Comparison of ENCODE assay signal across 9 cellular contexts in genomic region chr14:69005432-69006148, GRCh38. TPM values are rescaled to one million over a fixed set of nuclear protein-coding genes. Genes with fewer than 3 reads are reported as not detected.
DNase-seq lines count a peak whose midpoint lies in the region; ATAC-seq, FAIRE-seq and TF ChIP-seq lines count a peak whose summit lies in the region.
"Had no signal": no experiment of that assay in that cellular context is flagged by ENCODE, and none has a peak within 500 bp of the region (broad histone marks: within the 10 kb centered on the region; RNA-seq: fewer than 3 reads in every experiment).

No MANE protein-coding gene starts in this region.

- CTCF ChIA-PET in activated CD4-positive, alpha-beta memory T cell treated with anti-CD3 and anti-CD28 coated beads for 36 hours (lab: Charles Lee): no interaction called here
- CTCF ChIA-PET in activated CD4-positive, alpha-beta memory T cell treated with anti-CD3 and anti-CD28 coated beads, Interleukin-2, amount 10 ng/mL, durations not matched to agents 7 days and 5 days (lab: Charles Lee): interaction anchor here (0.7 kb wide), 1 partner anchor 8 kb away, joined by 4 read pairs; no protein-coding TSS in a partner anchor

- no peak overlapping the region for H3K27ac Mint-ChIP-seq in activated CD4-positive, alpha-beta memory T cell treated with anti-CD3 and anti-CD28 coated beads for 36 hours
- H3K27ac Mint-ChIP-seq in activated CD4-positive, alpha-beta memory T cell treated with anti-CD3 and anti-CD28 coated beads, Interleukin-2, amount 10 ng/mL, durations not matched to agents 7 days and 5 days: no peak overlapping the region
- no peak overlapping the region for H3K27ac Mint-ChIP-seq in activated T-helper 1 cell treated with anti-CD3 and anti-CD28 coated beads, Interleukin-12 subunit alpha, Interleukin-12 subunit beta, Interleukin-2, Interleukin-4 antibody, amounts not matched to agents 30 ng/mL and 10 ng/mL and 1 ng/mL, durations not matched to agents 14 hours and 24 hours and 36 hours

- TF ChIP-seq CTCF in body of pancreas (IDR thresholded peaks at IDR 0.05) (no peak), kidney epithelial cell (IDR thresholded peaks at IDR 0.05; ENCODE audit: insufficient read depth, low read length, poor library complexity, severe bottlenecking) (no peak)

- no peak for TF ChIP-seq POLR2A in body of pancreas (IDR thresholded peaks at IDR 0.05)

- DNase-seq in activated CD4-positive, alpha-beta memory T cell treated with anti-CD3 and anti-CD28 coated beads for 36 hours: peak; percentile 13
- DNase-seq in activated CD4-positive, alpha-beta memory T cell treated with anti-CD3 and anti-CD28 coated beads, Interleukin-2, amount 10 ng/mL, durations not matched to agents 7 days and 5 days: no peak
- peak; percentile 32 to 57 (median 49) for DNase-seq in body of pancreas
- DNase-seq in kidney epithelial cell (ENCODE audit: low read depth): peak; percentile 86
- DNase-seq in urothelium cell line (ENCODE audit: low spot score): peak; percentile 99
- no peak for DNase-seq in activated T-helper 1 cell treated with anti-CD3 and anti-CD28 coated beads, Interleukin-12 subunit alpha, Interleukin-12 subunit beta, Interleukin-2, Interleukin-4 antibody, amounts not matched to agents 30 ng/mL and 10 ng/mL and 1 ng/mL, durations not matched to agents 14 hours and 24 hours and 36 hours (ENCODE audit: low spot score)
- DNase-seq in cerebellar nuclear complex (lab: John Stamatoyannopoulos, UW): no peak
- no peak for DNase-seq in ecto neural progenitor cell (ENCODE audit: low spot score)

- H3K27me3 ChIP-seq in body of pancreas (no peaks in the 10 kb centered on the region), kidney epithelial cell (ENCODE audit: control insufficient read depth, insufficient read depth, low read length) (no peaks in the 10 kb centered on the region)
- H3K27me3 ChIP-seq: neutrophil had no signal

- FAIRE-seq in urothelium cell line (lab: Jason Lieb, UNC): peak; percentile 99

- no peak overlapping the region for H3K27ac ChIP-seq in body of pancreas
- H3K27ac ChIP-seq: neutrophil had no signal

- no peaks in the 10 kb centered on the region for H3K4me1 ChIP-seq in body of pancreas

- POLR2A ChIA-PET in activated CD4-positive, alpha-beta memory T cell treated with anti-CD3 and anti-CD28 coated beads for 36 hours (lab: Charles Lee): no interaction called here
- POLR2A ChIA-PET in activated CD4-positive, alpha-beta memory T cell treated with anti-CD3 and anti-CD28 coated beads, Interleukin-2, amount 10 ng/mL, durations not matched to agents 7 days and 5 days (lab: Charles Lee): no interaction called here

- peak; percentile 61 for ATAC-seq in body of pancreas

- no peaks in the 10 kb centered on the region for H3K27me3 Mint-ChIP-seq in activated CD4-positive, alpha-beta memory T cell treated with anti-CD3 and anti-CD28 coated beads for 36 hours
- peaks cover 14% of the 10 kb centered on the region for H3K27me3 Mint-ChIP-seq in activated CD4-positive, alpha-beta memory T cell treated with anti-CD3 and anti-CD28 coated beads, Interleukin-2, amount 10 ng/mL, durations not matched to agents 7 days and 5 days
- peaks cover 3% of the 10 kb centered on the region for H3K27me3 Mint-ChIP-seq in activated T-helper 1 cell treated with anti-CD3 and anti-CD28 coated beads, Interleukin-12 subunit alpha, Interleukin-12 subunit beta, Interleukin-2, Interleukin-4 antibody, amounts not matched to agents 30 ng/mL and 10 ng/mL and 1 ng/mL, durations not matched to agents 14 hours and 24 hours and 36 hours (ENCODE audit: insufficient read depth)

- H3K4me1 Mint-ChIP-seq in activated CD4-positive, alpha-beta memory T cell treated with anti-CD3 and anti-CD28 coated beads for 36 hours (ENCODE audit: low read depth): peaks cover 3% of the 10 kb centered on the region
- H3K4me1 Mint-ChIP-seq in activated CD4-positive, alpha-beta memory T cell treated with anti-CD3 and anti-CD28 coated beads, Interleukin-2, amount 10 ng/mL, durations not matched to agents 7 days and 5 days: peaks cover 13% of the 10 kb centered on the region
- no peaks in the 10 kb centered on the region for H3K4me1 Mint-ChIP-seq in activated T-helper 1 cell treated with anti-CD3 and anti-CD28 coated beads, Interleukin-12 subunit alpha, Interleukin-12 subunit beta, Interleukin-2, Interleukin-4 antibody, amounts not matched to agents 30 ng/mL and 10 ng/mL and 1 ng/mL, durations not matched to agents 14 hours and 24 hours and 36 hours (ENCODE audit: low read depth)

- H3K9me3 ChIP-seq in body of pancreas: no peaks in the 10 kb centered on the region
- H3K9me3 ChIP-seq: neutrophil had no signal

- 59 to 60% methylated on average over 9 to 11 of the region's 11 CpGs for WGBS in body of pancreas, 2 donors

- no peaks in the 10 kb centered on the region for H3K36me3 Mint-ChIP-seq in activated CD4-positive, alpha-beta memory T cell treated with anti-CD3 and anti-CD28 coated beads for 36 hours
- no peaks in the 10 kb centered on the region for H3K36me3 Mint-ChIP-seq in activated CD4-positive, alpha-beta memory T cell treated with anti-CD3 and anti-CD28 coated beads, Interleukin-2, amount 10 ng/mL, durations not matched to agents 7 days and 5 days (ENCODE audit: low read depth)
- H3K36me3 Mint-ChIP-seq in activated T-helper 1 cell treated with anti-CD3 and anti-CD28 coated beads, Interleukin-12 subunit alpha, Interleukin-12 subunit beta, Interleukin-2, Interleukin-4 antibody, amounts not matched to agents 30 ng/mL and 10 ng/mL and 1 ng/mL, durations not matched to agents 14 hours and 24 hours and 36 hours (ENCODE audit: low read depth): no peaks in the 10 kb centered on the region

- intact Hi-C loops in activated CD4-positive, alpha-beta memory T cell treated with anti-CD3 and anti-CD28 coated beads for 36 hours (cut with micrococcal nuclease): no loop called here
- intact Hi-C loops in body of pancreas (cut with DNase I): no loop called here
- intact Hi-C loops in activated T-helper 1 cell treated with anti-CD3 and anti-CD28 coated beads, Interleukin-12 subunit alpha, Interleukin-12 subunit beta, Interleukin-2, Interleukin-4 antibody, amounts not matched to agents 30 ng/mL and 10 ng/mL and 1 ng/mL, durations not matched to agents 14 hours and 24 hours and 36 hours (cut with micrococcal nuclease): no loop called here

- no peaks in the 10 kb centered on the region for H3K36me3 ChIP-seq in body of pancreas (replicated peaks in 1 of 2; ENCODE audit: insufficient read depth in 1 of 2, low read depth in 2 of 2)
- no peaks in the 10 kb centered on the region for H3K36me3 ChIP-seq in kidney epithelial cell (ENCODE audit: control insufficient read depth, insufficient read depth, low read length)
- H3K36me3 ChIP-seq: neutrophil had no signal

- H3K9me3 Mint-ChIP-seq in activated CD4-positive, alpha-beta memory T cell treated with anti-CD3 and anti-CD28 coated beads for 36 hours: no peaks in the 10 kb centered on the region
- no peaks in the 10 kb centered on the region for H3K9me3 Mint-ChIP-seq in activated CD4-positive, alpha-beta memory T cell treated with anti-CD3 and anti-CD28 coated beads, Interleukin-2, amount 10 ng/mL, durations not matched to agents 7 days and 5 days
- no peaks in the 10 kb centered on the region for H3K9me3 Mint-ChIP-seq in activated T-helper 1 cell treated with anti-CD3 and anti-CD28 coated beads, Interleukin-12 subunit alpha, Interleukin-12 subunit beta, Interleukin-2, Interleukin-4 antibody, amounts not matched to agents 30 ng/mL and 10 ng/mL and 1 ng/mL, durations not matched to agents 14 hours and 24 hours and 36 hours

- H3K4me3 ChIP-seq in body of pancreas (no peak overlapping the region), kidney epithelial cell (ENCODE audit: low read depth, low read length) (no peak overlapping the region)

- H3K4me3 Mint-ChIP-seq in activated CD4-positive, alpha-beta memory T cell treated with anti-CD3 and anti-CD28 coated beads for 36 hours: no peak overlapping the region
- H3K4me3 Mint-ChIP-seq in activated CD4-positive, alpha-beta memory T cell treated with anti-CD3 and anti-CD28 coated beads, Interleukin-2, amount 10 ng/mL, durations not matched to agents 7 days and 5 days: no peak overlapping the region
- no peak overlapping the region for H3K4me3 Mint-ChIP-seq in activated T-helper 1 cell treated with anti-CD3 and anti-CD28 coated beads, Interleukin-12 subunit alpha, Interleukin-12 subunit beta, Interleukin-2, Interleukin-4 antibody, amounts not matched to agents 30 ng/mL and 10 ng/mL and 1 ng/mL, durations not matched to agents 14 hours and 24 hours and 36 hours

RNA-seq across cellular contexts. Expression of gene ACTN1, which starts 26.5 kb away (rescaled TPM):
- 10 to 100 TPM; 70.6 to 72.2 TPM for total RNA-seq in activated CD4-positive, alpha-beta memory T cell treated with anti-CD3 and anti-CD28 coated beads for 36 hours
- 10 to 100 TPM; 34.7 to 37.1 TPM for total RNA-seq in activated CD4-positive, alpha-beta memory T cell treated with anti-CD3 and anti-CD28 coated beads, Interleukin-2, amount 10 ng/mL, durations not matched to agents 7 days and 5 days
- total RNA-seq in body of pancreas: 10 to 100 TPM; 84.8 to 93.6 TPM
- 627 and 715 TPM in 2 replicates for total RNA-seq in kidney epithelial cell
- total RNA-seq in activated T-helper 1 cell treated with anti-CD3 and anti-CD28 coated beads, Interleukin-12 subunit alpha, Interleukin-12 subunit beta, Interleukin-2, Interleukin-4 antibody, amounts not matched to agents 30 ng/mL and 10 ng/mL and 1 ng/mL, durations not matched to agents 14 hours and 24 hours and 36 hours: 27.4 and 27.9 TPM in 2 replicates

Comparison
In these comparisons a context has a peak if more than half of its experiments do, and no peak if none do; other contexts are left out.
1. DNase-seq: peak in activated CD4-positive, alpha-beta memory T cell treated with anti-CD3 and anti-CD28 coated beads for 36 hours (single experiment), body of pancreas (4 of 4), kidney epithelial cell (single experiment) and urothelium cell line (single experiment); none in activated CD4-positive, alpha-beta memory T cell treated with anti-CD3 and anti-CD28 coated beads, Interleukin-2, amount 10 ng/mL, durations not matched to agents 7 days and 5 days (single experiment), activated T-helper 1 cell treated with anti-CD3 and anti-CD28 coated beads, Interleukin-12 subunit alpha, Interleukin-12 subunit beta, Interleukin-2, Interleukin-4 antibody, amounts not matched to agents 30 ng/mL and 10 ng/mL and 1 ng/mL, durations not matched to agents 14 hours and 24 hours and 36 hours (single experiment), cerebellar nuclear complex (0 of 2) and ecto neural progenitor cell (single experiment).